Comparison of ENCODE assay signal across 24 cellular contexts in genomic region chr2:127790694-127791529, GRCh38. TPM values are rescaled to one million over a fixed set of nuclear protein-coding genes. Genes with fewer than 3 reads are reported as not detected.
DNase-seq lines count a peak whose midpoint lies in the region; ATAC-seq lines count a peak whose summit lies in the region.
"Had no signal": no experiment of that assay in that cellular context is flagged by ENCODE, and none has a peak within 500 bp of the region (broad histone marks: within the 10 kb centered on the region; RNA-seq: fewer than 3 reads in every experiment).

No MANE protein-coding gene starts in this region.

- no peak overlapping the region for H3K4me2 ChIP-seq in GM23248 (ENCODE audit: unreplicated experiment)

- no peaks in the 10 kb centered on the region for H3K9me2 ChIP-seq in GM23248 (ENCODE audit: insufficient read depth)

- H3F3A ChIP-seq in GM23248 (ENCODE audit: insufficient read depth), result no peaks in the 10 kb centered on the region

- ATAC-seq in HG03175 (IDR thresholded peaks at IDR 0.05; ENCODE audit: unreplicated experiment) (no peak), sciatic nerve (no peak)
- ATAC-seq: gastroesophageal sphincter had no signal

- WGBS in GM23248 (ENCODE audit: low coverage in 1 of 2, low lambda C conversion rate in 2 of 2, missing lambda C conversion rate in 2 of 2), 2 experiments, result 89 to 92% methylated on average over 8 of the region's 8 CpGs

- no peak overlapping the region for H2AFZ ChIP-seq in GM23248

- no peak overlapping the region for H3K4me3 Mint-ChIP-seq in activated naive CD4-positive, alpha-beta T cell treated with anti-CD3 and anti-CD28 coated beads, Interleukin-2, amount 50 U/mL, for 24 hours
- no peak overlapping the region for H3K4me3 Mint-ChIP-seq in activated naive CD4-positive, alpha-beta T cell treated with anti-CD3 and anti-CD28 coated beads, Interleukin-2, amount 10 ng/mL, durations not matched to agents 7 days and 5 days
- no peak overlapping the region for H3K4me3 Mint-ChIP-seq in activated T-helper 1 cell treated with anti-CD3 and anti-CD28 coated beads, Interleukin-12 subunit alpha, Interleukin-12 subunit beta, Interleukin-2, Interleukin-4 antibody, amounts not matched to agents 30 ng/mL and 10 ng/mL and 1 ng/mL, durations not matched to agents 14 hours and 24 hours and 36 hours
- H3K4me3 Mint-ChIP-seq: central memory CD8-positive, alpha-beta T cell; nephron; T-helper 1 cell treated with Interleukin-12 subunit alpha and Interleukin-12 subunit beta and Interleukin-4 antibody, amounts not matched to agents 30 μg/mL and 1 μg/mL, for 36 hours had no signal

- 0 out of 2 replicates have a peak, but pooled peaks cover under 1% of the 10 kb centered on the region for H3K4me1 ChIP-seq in GM23248 (ENCODE audit: insufficient read depth)
- H3K4me1 ChIP-seq: SJSA1 had no signal

- H3K36me3 ChIP-seq in GM23248 (ENCODE audit: low read depth), result no peaks in the 10 kb centered on the region
- H3K36me3 ChIP-seq: gastroesophageal sphincter had no signal

- H3K9me3 ChIP-seq in GM23248 (ENCODE audit: low read depth), result no peaks in the 10 kb centered on the region
- H3K9me3 ChIP-seq: esophagus muscularis mucosa, gastroesophageal sphincter, SJSA1 had no signal

- H3K79me2 ChIP-seq in GM23248 (ENCODE audit: insufficient read depth), result peaks cover 70% of the 10 kb centered on the region

- no peaks in the 10 kb centered on the region for H3K27me3 ChIP-seq in GM23248 (replicated peaks; ENCODE audit: insufficient read depth)
- H3K27me3 ChIP-seq: esophagus muscularis mucosa, gastroesophageal sphincter, SJSA1 had no signal

- DNase-seq in activated naive CD4-positive, alpha-beta T cell treated with anti-CD3 and anti-CD28 coated beads, Interleukin-2, amount 10 ng/mL, durations not matched to agents 7 days and 5 days, result no peak
- DNase-seq in GM23248 (peak; percentile 12), GM03348 (ENCODE audit: low spot score) (no peak), sciatic nerve (ENCODE audit: low spot score) (no peak)
- DNase-seq in activated T-helper 1 cell treated with anti-CD3 and anti-CD28 coated beads, Interleukin-12 subunit alpha, Interleukin-12 subunit beta, Interleukin-2, Interleukin-4 antibody, amounts not matched to agents 30 ng/mL and 10 ng/mL and 1 ng/mL, durations not matched to agents 14 hours and 24 hours and 36 hours (ENCODE audit: low spot score), result no peak
- DNase-seq in stimulated activated CD8-positive, alpha-beta memory T cell treated with anti-CD3 and anti-CD28 coated beads, Interleukin-15, amount 100 ng/mL, for 48 hours (ENCODE audit: low read depth in 2 of 2), result peak; percentile 3 to 4
- DNase-seq: activated effector memory CD4-positive, alpha-beta T cell treated with anti-CD3 and anti-CD28 coated beads, Interleukin-2, amount 50 U/mL, for 16 hours; amygdala; COR-L47; effector CD4-positive, alpha-beta T cell; HCEC 1CT; kidney glomerular epithelial cell; NCI-H2081; NCI-H510A treated with DMSO at 0.1 percent for 48 hours; posterior cingulate gyrus had no signal

- H3K4me3 ChIP-seq in GM23248, result no peak overlapping the region
- H3K4me3 ChIP-seq: esophagus muscularis mucosa, gastroesophageal sphincter, SJSA1, skin epidermis had no signal

- in situ Hi-C loops in GM23248 (cut with MboI), result no loop called here

- no peak overlapping the region for H3K9ac ChIP-seq in GM23248

- H3K4me1 Mint-ChIP-seq in activated naive CD4-positive, alpha-beta T cell treated with anti-CD3 and anti-CD28 coated beads, Interleukin-2, amount 50 U/mL, for 24 hours, result peaks cover 33% of the 10 kb centered on the region
- H3K4me1 Mint-ChIP-seq in activated naive CD4-positive, alpha-beta T cell treated with anti-CD3 and anti-CD28 coated beads, Interleukin-2, amount 10 ng/mL, durations not matched to agents 7 days and 5 days, result peaks cover 5% of the 10 kb centered on the region
- peaks cover 11% of the 10 kb centered on the region for H3K4me1 Mint-ChIP-seq in activated T-helper 1 cell treated with anti-CD3 and anti-CD28 coated beads, Interleukin-12 subunit alpha, Interleukin-12 subunit beta, Interleukin-2, Interleukin-4 antibody, amounts not matched to agents 30 ng/mL and 10 ng/mL and 1 ng/mL, durations not matched to agents 14 hours and 24 hours and 36 hours (ENCODE audit: low read depth)
- H3K4me1 Mint-ChIP-seq: nephron had no signal

- H3K27me3 Mint-ChIP-seq in activated naive CD4-positive, alpha-beta T cell treated with anti-CD3 and anti-CD28 coated beads, Interleukin-2, amount 50 U/mL, for 24 hours, result no peaks in the 10 kb centered on the region
- H3K27me3 Mint-ChIP-seq in activated naive CD4-positive, alpha-beta T cell treated with anti-CD3 and anti-CD28 coated beads, Interleukin-2, amount 10 ng/mL, durations not matched to agents 7 days and 5 days, result no peaks in the 10 kb centered on the region
- no peaks in the 10 kb centered on the region for H3K27me3 Mint-ChIP-seq in activated T-helper 1 cell treated with anti-CD3 and anti-CD28 coated beads, Interleukin-12 subunit alpha, Interleukin-12 subunit beta, Interleukin-2, Interleukin-4 antibody, amounts not matched to agents 30 ng/mL and 10 ng/mL and 1 ng/mL, durations not matched to agents 14 hours and 24 hours and 36 hours (ENCODE audit: insufficient read depth)
- H3K27me3 Mint-ChIP-seq: central memory CD8-positive, alpha-beta T cell had no signal

- no peaks in the 10 kb centered on the region for H4K20me1 ChIP-seq in GM23248 (ENCODE audit: insufficient read depth)

- no peak overlapping the region for H3K27ac ChIP-seq in GM23248
- H3K27ac ChIP-seq: esophagus muscularis mucosa, SJSA1, skin epidermis had no signal

- CTCF ChIA-PET in activated naive CD4-positive, alpha-beta T cell treated with anti-CD3 and anti-CD28 coated beads, Interleukin-2, amount 10 ng/mL, durations not matched to agents 7 days and 5 days (lab: Charles Lee), result no interaction called here

- H3K27ac Mint-ChIP-seq in activated naive CD4-positive, alpha-beta T cell treated with anti-CD3 and anti-CD28 coated beads, Interleukin-2, amount 50 U/mL, for 24 hours, result peak overlapping the region; percentile 23
- no peak overlapping the region for H3K27ac Mint-ChIP-seq in activated naive CD4-positive, alpha-beta T cell treated with anti-CD3 and anti-CD28 coated beads, Interleukin-2, amount 10 ng/mL, durations not matched to agents 7 days and 5 days
- peak overlapping the region; percentile 18 for H3K27ac Mint-ChIP-seq in activated T-helper 1 cell treated with anti-CD3 and anti-CD28 coated beads, Interleukin-12 subunit alpha, Interleukin-12 subunit beta, Interleukin-2, Interleukin-4 antibody, amounts not matched to agents 30 ng/mL and 10 ng/mL and 1 ng/mL, durations not matched to agents 14 hours and 24 hours and 36 hours
- H3K27ac Mint-ChIP-seq: nephron; T-helper 1 cell treated with Interleukin-12 subunit alpha and Interleukin-12 subunit beta and Interleukin-4 antibody, amounts not matched to agents 30 μg/mL and 1 μg/mL, for 36 hours had no signal

- no peaks in the 10 kb centered on the region for H3K9me3 Mint-ChIP-seq in activated naive CD4-positive, alpha-beta T cell treated with anti-CD3 and anti-CD28 coated beads, Interleukin-2, amount 50 U/mL, for 24 hours
- no peaks in the 10 kb centered on the region for H3K9me3 Mint-ChIP-seq in activated naive CD4-positive, alpha-beta T cell treated with anti-CD3 and anti-CD28 coated beads, Interleukin-2, amount 10 ng/mL, durations not matched to agents 7 days and 5 days
- H3K9me3 Mint-ChIP-seq in activated T-helper 1 cell treated with anti-CD3 and anti-CD28 coated beads, Interleukin-12 subunit alpha, Interleukin-12 subunit beta, Interleukin-2, Interleukin-4 antibody, amounts not matched to agents 30 ng/mL and 10 ng/mL and 1 ng/mL, durations not matched to agents 14 hours and 24 hours and 36 hours, result no peaks in the 10 kb centered on the region
- H3K9me3 Mint-ChIP-seq: central memory CD8-positive, alpha-beta T cell; T-helper 1 cell treated with Interleukin-12 subunit alpha and Interleukin-12 subunit beta and Interleukin-4 antibody, amounts not matched to agents 30 μg/mL and 1 μg/mL, for 36 hours had no signal

- peaks cover 3% of the 10 kb centered on the region for H3K36me3 Mint-ChIP-seq in activated naive CD4-positive, alpha-beta T cell treated with anti-CD3 and anti-CD28 coated beads, Interleukin-2, amount 50 U/mL, for 24 hours
- H3K36me3 Mint-ChIP-seq in activated naive CD4-positive, alpha-beta T cell treated with anti-CD3 and anti-CD28 coated beads, Interleukin-2, amount 10 ng/mL, durations not matched to agents 7 days and 5 days, result peaks cover 12% of the 10 kb centered on the region
- peaks cover 8% of the 10 kb centered on the region for H3K36me3 Mint-ChIP-seq in activated T-helper 1 cell treated with anti-CD3 and anti-CD28 coated beads, Interleukin-12 subunit alpha, Interleukin-12 subunit beta, Interleukin-2, Interleukin-4 antibody, amounts not matched to agents 30 ng/mL and 10 ng/mL and 1 ng/mL, durations not matched to agents 14 hours and 24 hours and 36 hours (ENCODE audit: low read depth)

- intact Hi-C loops in activated T-helper 1 cell treated with anti-CD3 and anti-CD28 coated beads, Interleukin-12 subunit alpha, Interleukin-12 subunit beta, Interleukin-2, Interleukin-4 antibody, amounts not matched to agents 30 ng/mL and 10 ng/mL and 1 ng/mL, durations not matched to agents 14 hours and 24 hours and 36 hours (cut with micrococcal nuclease), result no loop called here
- intact Hi-C loops in sciatic nerve (cut with DNase I), result no loop called here

RNA-seq across cellular contexts. Expression of gene WDR33, which starts 20.1 kb away (rescaled TPM):
- 16.9 and 36.9 TPM in 2 replicates for total RNA-seq in GM23248 (2014; rRNA removed; shearing (Covaris generic))
- 39.3 and 43.8 TPM in 2 replicates for polyA plus RNA-seq in GM23248 (2016; fragmentation: Nextera tagmentation; extraction: Ambion mirVana)
- 81.0 and 82.4 TPM in 2 replicates for total RNA-seq in activated T-helper 1 cell treated with anti-CD3 and anti-CD28 coated beads, Interleukin-12 subunit alpha, Interleukin-12 subunit beta, Interleukin-2, Interleukin-4 antibody, amounts not matched to agents 30 ng/mL and 10 ng/mL and 1 ng/mL, durations not matched to agents 14 hours and 24 hours and 36 hours
- total RNA-seq in sciatic nerve, result 60.9 TPM

Comparison
In these comparisons a context has a peak if more than half of its experiments do, and no peak if none do; other contexts are left out.
1. DNase-seq: peak in GM23248 (single experiment) and stimulated activated CD8-positive, alpha-beta memory T cell treated with anti-CD3 and anti-CD28 coated beads, Interleukin-15, amount 100 ng/mL, for 48 hours (2 of 2); none in activated naive CD4-positive, alpha-beta T cell treated with anti-CD3 and anti-CD28 coated beads, Interleukin-2, amount 10 ng/mL, durations not matched to agents 7 days and 5 days (single experiment), activated T-helper 1 cell treated with anti-CD3 and anti-CD28 coated beads, Interleukin-12 subunit alpha, Interleukin-12 subunit beta, Interleukin-2, Interleukin-4 antibody, amounts not matched to agents 30 ng/mL and 10 ng/mL and 1 ng/mL, durations not matched to agents 14 hours and 24 hours and 36 hours (single experiment), GM03348 (single experiment) and sciatic nerve (single experiment).